ENCODE assay signal across 23 cellular contexts in the genomic region with DNA sequence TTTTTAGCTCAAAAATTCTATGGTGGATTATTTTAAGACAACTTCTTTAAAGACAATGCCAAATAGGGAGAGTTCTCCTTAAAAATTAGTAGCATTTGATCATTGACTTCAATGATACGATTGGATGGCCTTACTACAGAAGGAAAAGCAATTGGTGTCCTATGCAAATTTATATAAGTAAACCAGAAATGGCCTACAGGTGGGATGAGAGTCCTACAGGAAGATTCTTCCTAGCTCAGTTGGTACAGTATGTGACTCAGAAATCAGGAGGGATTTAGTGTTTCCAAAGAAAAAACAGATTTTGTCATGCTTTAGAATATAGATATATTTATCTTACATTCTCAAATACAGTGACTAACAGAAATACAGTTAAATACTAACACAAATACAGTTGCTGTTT. TPM values are rescaled to one million over a fixed set of nuclear protein-coding genes. Genes with fewer than 3 reads are reported as not detected.
DNase-seq lines count a peak whose midpoint lies in the region; ATAC-seq and TF ChIP-seq lines count a peak whose summit lies in the region.
"Had no signal": no experiment of that assay in that cellular context is flagged by ENCODE, and none has a peak within 500 bp of the region (broad histone marks: within the 10 kb centered on the region; RNA-seq: fewer than 3 reads in every experiment).

No MANE protein-coding gene starts in this region.

- intact Hi-C loops in PC-9 (cut with micrococcal nuclease; ENCODE audit: unreplicated experiment), result loop anchor here (1.0 kb wide), 1 partner anchor 233 kb away; no protein-coding TSS in a partner anchor

- H3K36me3 ChIP-seq in PC-9 (ENCODE audit: low read depth), result 0 out of 2 replicates have a peak, but pooled peaks cover 6% of the 10 kb centered on the region

- H3K9me3 Mint-ChIP-seq in HFFc6, result no peaks in the 10 kb centered on the region
- H3K9me3 Mint-ChIP-seq: activated T-cell treated with anti-CD3 and anti-CD28 coated beads, Interleukin-2, amount 50 U/mL, for 24 hours; naive thymus-derived CD8-positive, alpha-beta T cell had no signal

- H3K4me1 ChIP-seq in PC-9 (replicated peaks; ENCODE audit: insufficient read depth), result peaks cover 3% of the 10 kb centered on the region

- H3F3A ChIP-seq in PC-9 (ENCODE audit: insufficient read depth, low read depth), result peaks cover 8% of the 10 kb centered on the region; the same call in 1 of the 2 replicates

- H3K27me3 ChIP-seq in PC-9 (ENCODE audit: insufficient read depth, low read depth), result no peaks in the 10 kb centered on the region
- H3K27me3 ChIP-seq: adrenal gland, colonic mucosa, stomach, tibial artery had no signal

- no peak overlapping the region for H3K27ac Mint-ChIP-seq in HFFc6
- H3K27ac Mint-ChIP-seq: activated T-cell treated with anti-CD3 and anti-CD28 coated beads, Interleukin-2, amount 50 U/mL, for 24 hours had no signal

- no peak overlapping the region for H3K4me3 Mint-ChIP-seq in HFFc6
- H3K4me3 Mint-ChIP-seq: activated T-cell treated with anti-CD3 and anti-CD28 coated beads, Interleukin-2, amount 50 U/mL, for 24 hours; naive thymus-derived CD8-positive, alpha-beta T cell had no signal

- no peaks in the 10 kb centered on the region for H3K9me2 ChIP-seq in PC-9 (ENCODE audit: insufficient read depth)

- DNase-seq in DMS53 (lab: John Stamatoyannopoulos, UW) (peak; percentile 53), DMS53 treated with DMSO at 0.1 percent for 48 hours (lab: John Stamatoyannopoulos, UW; ENCODE audit: unreplicated experiment) (no peak), HFFc6 (no peak), PC-9 (no peak), epithelial cell of esophagus (ENCODE audit: low read depth) (peak; percentile 47), NCI-H748 treated with DMSO at 0.1 percent for 48 hours (lab: John Stamatoyannopoulos, UW) (no peak), foreskin melanocyte (no peak)
- DNase-seq: 8988T; activated CD4-positive, alpha-beta T cell treated with anti-CD3 and anti-CD28 coated beads for 4 hours; activated T-cell treated with anti-CD3 and anti-CD28 coated beads, Interleukin-2, amount 50 U/mL, for 24 hours; adrenal gland; AML-193; colonic mucosa; Karpas-422; midbrain; naive thymus-derived CD8-positive, alpha-beta T cell; NCI-H1417; NCI-H524; stimulated activated CD8-positive, alpha-beta memory T cell treated with anti-CD3 and anti-CD28 coated beads, Interleukin-4, amount 100 ng/mL, for 48 hours; stomach; tibial artery had no signal

- CTCF ChIA-PET in PC-9 (lab: Charles Lee), result interaction anchor here (0.6 kb wide), 1 partner anchor 661 kb away, joined by 8 read pairs; no protein-coding TSS in a partner anchor

- no peak overlapping the region for H3K4me3 ChIP-seq in PC-9
- H3K4me3 ChIP-seq in epithelial cell of esophagus (ENCODE audit: low read length), result no peak overlapping the region
- H3K4me3 ChIP-seq: adrenal gland, colonic mucosa, stomach, tibial artery had no signal

- BruUV-seq in PC-9 (replicated peaks; lab: Mats Ljungman, UMichigan), result no TSS peak

- peak; percentile 22; the same call in 1 of the 2 replicates for TF ChIP-seq CTCF in HFFc6 (IDR thresholded peaks at IDR 0.05)
- TF ChIP-seq CTCF in PC-9 (conservative IDR thresholded peaks at IDR 0.05), result 0 out of 2 replicates have a peak, but pooled peaks have one; percentile 24
- peak; percentile 30 for TF ChIP-seq CTCF in epithelial cell of esophagus (IDR thresholded peaks at IDR 0.05; ENCODE audit: insufficient read depth, low read depth, low read length, missing control alignments)

- H3K36me3 Mint-ChIP-seq in HFFc6 (ENCODE audit: low read depth), result peaks cover 15% of the 10 kb centered on the region

- peaks cover 8% of the 10 kb centered on the region for H3K79me2 ChIP-seq in PC-9 (ENCODE audit: low read depth)

- H3K4me2 ChIP-seq in PC-9, result no peak overlapping the region

- H3K27me3 Mint-ChIP-seq in HFFc6 (ENCODE audit: insufficient read depth), result no peaks in the 10 kb centered on the region
- H3K27me3 Mint-ChIP-seq: activated T-cell treated with anti-CD3 and anti-CD28 coated beads, Interleukin-2, amount 50 U/mL, for 24 hours; naive thymus-derived CD8-positive, alpha-beta T cell had no signal

- no peaks in the 10 kb centered on the region for H4K20me1 ChIP-seq in PC-9 (ENCODE audit: insufficient read depth)

- H3K4me1 Mint-ChIP-seq in HFFc6 (ENCODE audit: low read depth), result peaks cover 20% of the 10 kb centered on the region

- H2AFZ ChIP-seq in PC-9, result no peak overlapping the region

- no peak for ATAC-seq in HG02610 (IDR thresholded peaks at IDR 0.05; ENCODE audit: unreplicated experiment)
- ATAC-seq: naive thymus-derived CD8-positive, alpha-beta T cell; SK-N-SH treated with all-trans-retinoic acid at 6 μM for 48 hours had no signal

- H3K27ac ChIP-seq in PC-9, result no peak overlapping the region
- H3K27ac ChIP-seq: adrenal gland, colonic mucosa, stomach, tibial artery had no signal

- H3K9me3 ChIP-seq in PC-9 (ENCODE audit: insufficient read depth, low read depth), result no peaks in the 10 kb centered on the region
- H3K9me3 ChIP-seq: adrenal gland, colonic mucosa, stomach, tibial artery had no signal

- POLR2A ChIA-PET in PC-9 (lab: Charles Lee; ENCODE audit: unreplicated experiment), result no interaction called here

RNA-seq across cellular contexts. Expression of a gene that starts 6.5 kb away (rescaled TPM):
- 10 to 100 TPM; 12.5 to 15.1 (median 13.7) TPM for total RNA-seq in HFFc6 (2021; fragmentation: NEBNext Ultra II Directional; extraction: Animal tissue kit (Norgen Biotek cat#: 25700))
- 12.9 and 15.5 TPM in 2 replicates for total RNA-seq in PC-9 (2021)

RNA-seq across cellular contexts. Expression of a gene that starts 6.6 kb away (rescaled TPM):
- total RNA-seq in HFFc6 (2021; fragmentation: NEBNext Ultra II Directional; extraction: Animal tissue kit (Norgen Biotek cat#: 25700)), result 10 to 100 TPM; 20.2 to 25.6 (median 24.6) TPM
- 15.1 and 19.4 TPM in 2 replicates for total RNA-seq in PC-9 (2021)

Comparison
In these comparisons a context has a peak if more than half of its experiments do, and no peak if none do; other contexts are left out.
1. DNase-seq: peak in DMS53 (single experiment) and epithelial cell of esophagus (single experiment); none in DMS53 treated with DMSO at 0.1 percent for 48 hours (single experiment), HFFc6 (single experiment), PC-9 (0 of 2), NCI-H748 treated with DMSO at 0.1 percent for 48 hours (single experiment) and foreskin melanocyte (single experiment).
2. Peak in every context shown above with its lines, with median percentiles within 50 percentile points of each other: CTCF ChIP-seq.